8 cellular contexts compared by ENCODE assay signal in genomic region chr19:41535029-41535622, GRCh38.
DNase-seq lines count a peak whose midpoint lies in the region; ATAC-seq lines count a peak whose summit lies in the region.

No MANE protein-coding gene starts in this region.

- peak in 1 of 2 donors; percentile 40 for DNase-seq in memory B cell (ENCODE audit: low spot score in 2 of 2)
- no peak for DNase-seq in dedifferentiated amniotic fluid mesenchymal stem cell (ENCODE audit: extremely low spot score)
- no peak for DNase-seq in NCI-H2107 treated with DMSO at 0.1 percent for 48 hours (lab: John Stamatoyannopoulos, UW; ENCODE audit: unreplicated experiment)
- no peak for DNase-seq in midbrain (lab: John Stamatoyannopoulos, UW)
- no peak for DNase-seq in COR-L47 (lab: John Stamatoyannopoulos, UW)

- ATAC-seq in GM18519 (IDR thresholded peaks at IDR 0.05; ENCODE audit: low FRiP score, unreplicated experiment), result peak; percentile 67
- peak; percentile 72 for ATAC-seq in GM21529 (IDR thresholded peaks at IDR 0.05; ENCODE audit: unreplicated experiment)
- ATAC-seq in HG03571 (IDR thresholded peaks at IDR 0.05; ENCODE audit: unreplicated experiment), result peak; percentile 61
- ATAC-seq in memory B cell (ENCODE audit: low read depth), result peak; percentile 71

- no peaks in the 10 kb centered on the region for H3K27me3 Mint-ChIP-seq in memory B cell

- H3K36me3 Mint-ChIP-seq in memory B cell, result peaks cover 9% of the 10 kb centered on the region

- H3K27ac Mint-ChIP-seq in memory B cell, result peak overlapping the region; percentile 88

- peak overlapping the region; percentile 81 for H3K4me3 Mint-ChIP-seq in memory B cell

- H3K4me1 Mint-ChIP-seq in memory B cell, result peaks cover 60% of the 10 kb centered on the region

- peaks cover 7% of the 10 kb centered on the region for H3K9me3 Mint-ChIP-seq in memory B cell
